36 cellular contexts compared by ENCODE assay signal in the genomic region with DNA sequence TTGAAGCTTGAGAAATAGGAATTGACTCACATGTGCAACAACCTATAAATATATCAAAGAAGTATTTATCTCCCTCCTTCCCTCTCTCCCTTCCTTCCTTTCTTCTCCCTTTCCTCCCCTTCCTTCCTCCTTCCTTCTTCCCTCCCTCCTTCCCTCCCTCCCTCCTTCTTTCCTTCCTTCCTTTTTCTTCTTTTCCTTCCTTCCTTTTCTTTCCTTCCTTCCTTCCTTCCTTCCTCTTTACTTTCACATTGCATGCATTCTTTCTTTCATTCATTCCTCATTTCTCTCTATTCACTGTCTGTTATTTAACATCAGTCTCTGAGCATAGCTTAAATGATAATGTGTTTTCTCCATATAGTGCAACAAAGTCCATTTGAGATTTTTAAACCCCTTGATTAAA.
"Had no signal": no experiment of that assay in that cellular context is flagged by ENCODE, and none has a peak within 500 bp of the region (broad histone marks: within the 10 kb centered on the region; RNA-seq: fewer than 3 reads in every experiment).

No MANE protein-coding gene starts in this region.

- H3K4me1 Mint-ChIP-seq: activated B cell treated with CpG ODN at 0.5 μM for 24 hours; activated CD4-positive, alpha-beta T cell treated with anti-CD3 and anti-CD28 coated beads, Interleukin-2, amount 10 ng/mL, durations not matched to agents 24 days and 14 days; activated T-helper 17 cell treated with anti-CD3 and anti-CD28 coated beads, Interleukin-2, amount 50 U/mL, for 72 hours had no signal

- H3K27ac Mint-ChIP-seq: activated B cell treated with CpG ODN at 0.5 μM for 24 hours; activated CD4-positive, alpha-beta memory T cell treated with anti-CD3 and anti-CD28 coated beads for 36 hours; activated CD4-positive, alpha-beta T cell treated with anti-CD3 and anti-CD28 coated beads, Interleukin-2, amount 10 ng/mL, durations not matched to agents 24 days and 14 days; activated CD8-positive, alpha-beta T cell treated with anti-CD3 and anti-CD28 coated beads for 36 hours; activated naive CD4-positive, alpha-beta T cell treated with anti-CD3 and anti-CD28 coated beads for 36 hours; activated naive CD4-positive, alpha-beta T cell treated with anti-CD3 and anti-CD28 coated beads, Interleukin-2, amount 50 U/mL, for 72 hours; activated naive CD8-positive, alpha-beta T cell treated with anti-CD3 and anti-CD28 coated beads for 36 hours; activated T-cell treated with anti-CD3 and anti-CD28 coated beads, Interleukin-2, amount 50 U/mL, for 72 hours; activated T-helper 1 cell treated with anti-CD3 and anti-CD28 coated beads, Interleukin-12 subunit alpha, Interleukin-12 subunit beta, Interleukin-2, Interleukin-4 antibody, amounts not matched to agents 30 ng/mL and 10 ng/mL and 1 ng/mL, durations not matched to agents 14 hours and 24 hours and 36 hours; activated T-helper 17 cell treated with anti-CD3 and anti-CD28 coated beads, Interleukin-2, amount 50 U/mL, for 72 hours; T-helper 1 cell treated with Interleukin-12 subunit alpha and Interleukin-12 subunit beta and Interleukin-4 antibody, amounts not matched to agents 30 μg/mL and 1 μg/mL, for 36 hours; T-helper 2 cell treated with Interferon-gamma antibody and Interleukin-4, amounts not matched to agents 5 μg/mL and 100 μg/mL, for 36 hours had no signal

- H3K27me3 ChIP-seq: adrenal gland, body of pancreas, brain microvascular endothelial cell, breast epithelium had no signal

- H3K36me3 ChIP-seq: adrenal gland, brain microvascular endothelial cell, breast epithelium had no signal

- ATAC-seq: activated CD8-positive, alpha-beta T cell treated with anti-CD3 and anti-CD28 coated beads for 36 hours; activated naive CD4-positive, alpha-beta T cell treated with anti-CD3 and anti-CD28 coated beads, Interleukin-2, amount 50 U/mL, for 72 hours; activated T-cell treated with anti-CD3 and anti-CD28 coated beads, Interleukin-2, amount 50 U/mL, for 4 hours; activated T-cell treated with anti-CD3 and anti-CD28 coated beads, Interleukin-2, amount 50 U/mL, for 72 hours; activated T-helper 17 cell treated with anti-CD3 and anti-CD28 coated beads, Interleukin-2, amount 50 U/mL, for 72 hours; body of pancreas had no signal

- DNase-seq: activated B cell treated with CpG ODN at 0.5 μM for 24 hours; activated CD4-positive, alpha-beta memory T cell treated with anti-CD3 and anti-CD28 coated beads for 36 hours; activated CD4-positive, alpha-beta T cell treated with anti-CD3 and anti-CD28 coated beads for 4 hours; activated CD4-positive, alpha-beta T cell treated with anti-CD3 and anti-CD28 coated beads, Interleukin-2, amount 10 ng/mL, durations not matched to agents 24 days and 14 days; activated CD4-positive, alpha-beta T cell treated with anti-CD3 and anti-CD28 coated beads, Interleukin-2, amount 50 U/mL, for 1 hour; activated CD4-positive, alpha-beta T cell treated with anti-CD3 and anti-CD28 coated beads, Interleukin-2, amount 50 U/mL, for 4 hours; activated CD4-positive, CD25-positive, alpha-beta regulatory T cell treated with anti-CD3 and anti-CD28 coated beads, Interleukin-2, amount 50 U/mL, for 72 hours; activated CD8-positive, alpha-beta memory T cell treated with anti-CD3 and anti-CD28 coated beads, Interleukin-2, amount 50 U/mL, for 4 hours; activated CD8-positive, alpha-beta T cell treated with anti-CD3 and anti-CD28 coated beads for 36 hours; activated effector memory CD4-positive, alpha-beta T cell treated with anti-CD3 and anti-CD28 coated beads, Interleukin-2, amount 50 U/mL, for 16 hours; activated gamma-delta T cell treated with Interleukin-2 at 50 U/mL for 16 hours; activated naive CD4-positive, alpha-beta T cell; activated naive CD4-positive, alpha-beta T cell treated with anti-CD3 and anti-CD28 coated beads for 36 hours; activated naive CD8-positive, alpha-beta T cell treated with anti-CD3 and anti-CD28 coated beads for 36 hours; activated T-cell treated with anti-CD3 and anti-CD28 coated beads for 4 hours; activated T-cell treated with anti-CD3 and anti-CD28 coated beads, Interleukin-2, amount 50 U/mL, for 1 hour; activated T-cell treated with anti-CD3 and anti-CD28 coated beads, Interleukin-2, amount 50 U/mL, for 4 hours; activated T-cell treated with anti-CD3 and anti-CD28 coated beads, Interleukin-2, amount 50 U/mL, for 72 hours; adrenal gland; amniotic stem cell; aorta; body of pancreas; brain microvascular endothelial cell; central memory CD4-positive, alpha-beta T cell; T-helper 2 cell; T-helper 9 cell had no signal

- H3K36me3 Mint-ChIP-seq: activated CD4-positive, alpha-beta memory T cell treated with anti-CD3 and anti-CD28 coated beads for 36 hours; activated naive CD4-positive, alpha-beta T cell treated with anti-CD3 and anti-CD28 coated beads, Interleukin-2, amount 50 U/mL, for 72 hours; activated naive CD8-positive, alpha-beta T cell treated with anti-CD3 and anti-CD28 coated beads for 36 hours had no signal

- H3K4me3 Mint-ChIP-seq: activated B cell treated with CpG ODN at 0.5 μM for 24 hours; activated CD4-positive, alpha-beta memory T cell treated with anti-CD3 and anti-CD28 coated beads for 36 hours; activated CD4-positive, alpha-beta T cell treated with anti-CD3 and anti-CD28 coated beads, Interleukin-2, amount 10 ng/mL, durations not matched to agents 24 days and 14 days; activated CD8-positive, alpha-beta T cell treated with anti-CD3 and anti-CD28 coated beads for 36 hours; activated naive CD4-positive, alpha-beta T cell treated with anti-CD3 and anti-CD28 coated beads for 36 hours; activated naive CD8-positive, alpha-beta T cell treated with anti-CD3 and anti-CD28 coated beads for 36 hours; activated T-cell treated with anti-CD3 and anti-CD28 coated beads, Interleukin-2, amount 50 U/mL, for 4 hours; activated T-cell treated with anti-CD3 and anti-CD28 coated beads, Interleukin-2, amount 50 U/mL, for 72 hours; activated T-helper 1 cell treated with anti-CD3 and anti-CD28 coated beads, Interleukin-12 subunit alpha, Interleukin-12 subunit beta, Interleukin-2, Interleukin-4 antibody, amounts not matched to agents 30 ng/mL and 10 ng/mL and 1 ng/mL, durations not matched to agents 14 hours and 24 hours and 36 hours; activated T-helper 17 cell treated with anti-CD3 and anti-CD28 coated beads, Interleukin-2, amount 50 U/mL, for 72 hours; T-helper 1 cell treated with Interleukin-12 subunit alpha and Interleukin-12 subunit beta and Interleukin-4 antibody, amounts not matched to agents 30 μg/mL and 1 μg/mL, for 36 hours; T-helper 2 cell treated with Interferon-gamma antibody and Interleukin-4, amounts not matched to agents 5 μg/mL and 100 μg/mL, for 36 hours had no signal

- H3K9me3 ChIP-seq: adrenal gland, body of pancreas, breast epithelium had no signal

- H3K4me3 ChIP-seq: adrenal gland, body of pancreas, breast epithelium had no signal

- H3K4me1 ChIP-seq: adrenal gland, body of pancreas, breast epithelium had no signal

- H3K27me3 Mint-ChIP-seq: activated B cell treated with CpG ODN at 0.5 μM for 24 hours; activated CD4-positive, alpha-beta memory T cell treated with anti-CD3 and anti-CD28 coated beads for 36 hours; activated CD8-positive, alpha-beta T cell treated with anti-CD3 and anti-CD28 coated beads for 36 hours; activated naive CD8-positive, alpha-beta T cell treated with anti-CD3 and anti-CD28 coated beads for 36 hours; activated T-helper 17 cell treated with anti-CD3 and anti-CD28 coated beads, Interleukin-2, amount 50 U/mL, for 72 hours had no signal

- FAIRE-seq: astrocyte, colon, TTC549 had no signal

- H3K27ac ChIP-seq: adrenal gland, body of pancreas, brain microvascular endothelial cell, breast epithelium, VCaP had no signal

- H3K9me3 Mint-ChIP-seq: activated CD4-positive, alpha-beta memory T cell treated with anti-CD3 and anti-CD28 coated beads for 36 hours; activated CD4-positive, alpha-beta T cell treated with anti-CD3 and anti-CD28 coated beads, Interleukin-2, amount 10 ng/mL, durations not matched to agents 24 days and 14 days; activated CD8-positive, alpha-beta T cell treated with anti-CD3 and anti-CD28 coated beads for 36 hours; activated naive CD4-positive, alpha-beta T cell treated with anti-CD3 and anti-CD28 coated beads for 36 hours; activated T-cell treated with anti-CD3 and anti-CD28 coated beads, Interleukin-2, amount 50 U/mL, for 4 hours; activated T-helper 1 cell treated with anti-CD3 and anti-CD28 coated beads, Interleukin-12 subunit alpha, Interleukin-12 subunit beta, Interleukin-2, Interleukin-4 antibody, amounts not matched to agents 30 ng/mL and 10 ng/mL and 1 ng/mL, durations not matched to agents 14 hours and 24 hours and 36 hours; activated T-helper 17 cell treated with anti-CD3 and anti-CD28 coated beads, Interleukin-2, amount 50 U/mL, for 72 hours; T-helper 1 cell treated with Interleukin-12 subunit alpha and Interleukin-12 subunit beta and Interleukin-4 antibody, amounts not matched to agents 30 μg/mL and 1 μg/mL, for 36 hours; T-helper 2 cell treated with Interferon-gamma antibody and Interleukin-4, amounts not matched to agents 5 μg/mL and 100 μg/mL, for 36 hours had no signal
